In genomic region chr4:24584175-24584850, GRCh38 we compare ENCODE assay signal across 8 cellular contexts. TPM values are rescaled to one million over a fixed set of nuclear protein-coding genes. Genes with fewer than 3 reads are reported as not detected.
DNase-seq lines count a peak whose midpoint lies in the region; ATAC-seq and TF ChIP-seq lines count a peak whose summit lies in the region.

DHX15 (minus strand) TSS chr4:24584554; CDS start chr4:24584393, 161 bp downstream.

- DNase-seq in CMK (ENCODE audit: low read depth): peak; percentile 95
- DNase-seq in HS-5 (ENCODE audit: low read depth): peak; percentile 75
- peak; percentile 87 for DNase-seq in NK-92 treated with Interleukin-12 subunit alpha and Interleukin-12 subunit beta, amount 100 ng/mL, for 24 hours (lab: John Stamatoyannopoulos, UW)
- peak; percentile 88 for DNase-seq in effector CD8-positive, alpha-beta T cell (lab: John Stamatoyannopoulos, UW)
- peak; percentile 96 for DNase-seq in lung (ENCODE audit: low spot score)
- peak; percentile 82 to 89 (median 89) for DNase-seq in stimulated activated CD4-positive, alpha-beta T cell treated with anti-CD3 and anti-CD28 coated beads, TNF-alpha, amount 100 ng/mL, for 4 hours (ENCODE audit: low read depth in 3 of 3)

- H3K9me3 ChIP-seq in lung (ENCODE audit: control insufficient read depth in 2 of 2, insufficient read depth in 1 of 2, low read length in 1 of 2): no peaks in the 10 kb centered on the region

- H3K36me3 ChIP-seq in lung (ENCODE audit: control insufficient read depth in 2 of 2, insufficient read depth in 2 of 2, low read length in 2 of 2): peaks cover 0 to 4% of the 10 kb centered on the region in 2 donors

- peaks cover 4 to 7% of the 10 kb centered on the region in 2 donors for H3K4me1 ChIP-seq in lung (ENCODE audit: control insufficient read depth in 2 of 2, insufficient read depth in 2 of 2, low read length in 2 of 2)

- H3K4me3 ChIP-seq in lung: peak within 1 kb of the TSS; percentile 100

- ATAC-seq in GM19468 (IDR thresholded peaks at IDR 0.05; ENCODE audit: extremely low read depth, unreplicated experiment): peak; percentile 91
- ATAC-seq in lung (ENCODE audit: insufficient read depth, low FRiP score): peak; percentile 95

- 0 to 1% methylated on average over 47 to 54 of the region's 54 CpGs for WGBS in lung, 2 donors

- TF ChIP-seq CTCF in lung (IDR thresholded peaks at IDR 0.05; ENCODE audit: control extremely low read depth, extremely low read depth): no peak

- H3K27me3 ChIP-seq in lung (ENCODE audit: control insufficient read depth, insufficient read depth): no peaks in the 10 kb centered on the region

- CTCF ChIA-PET in activated CD8-positive, alpha-beta memory T cell treated with anti-CD3 and anti-CD28 coated beads for 36 hours (lab: Charles Lee): interaction anchor here (1.0 kb wide), 1 partner anchor 111 kb away, joined by 3 read pairs; no protein-coding TSS in a partner anchor

- H3K27ac ChIP-seq in lung (ENCODE audit: low read depth in 1 of 2, low read length in 1 of 2): peak within 1 kb of the TSS; percentile 97

- POLR2A ChIA-PET in activated CD8-positive, alpha-beta memory T cell treated with anti-CD3 and anti-CD28 coated beads for 36 hours (lab: Charles Lee): interaction anchor here (0.6 to 1.4 kb wide), 9 partner anchors 9 to 650 kb away, joined by 3 to 6 read pairs (median 4); no protein-coding TSS in a partner anchor

RNA-seq across cellular contexts. Expression of gene DHX15, which starts in this region (rescaled TPM):
- total RNA-seq in activated CD8-positive, alpha-beta memory T cell treated with anti-CD3 and anti-CD28 coated beads for 36 hours: 100 to 1,000 TPM; 222 to 226 TPM
- total RNA-seq in lung: 100 to 1,000 TPM; 102 to 292 TPM
- polyA plus RNA-seq in lung: 10 to 100 TPM; 60.3 to 74.0 TPM

Comparison
In these comparisons a context has a peak if more than half of its experiments do, and no peak if none do; other contexts are left out.
1. Peak in every context shown above with its lines: DNase-seq, ATAC-seq, H3K4me3 ChIP-seq and H3K27ac ChIP-seq.